ENCODE assay signal across 8 cellular contexts in the genomic region with DNA sequence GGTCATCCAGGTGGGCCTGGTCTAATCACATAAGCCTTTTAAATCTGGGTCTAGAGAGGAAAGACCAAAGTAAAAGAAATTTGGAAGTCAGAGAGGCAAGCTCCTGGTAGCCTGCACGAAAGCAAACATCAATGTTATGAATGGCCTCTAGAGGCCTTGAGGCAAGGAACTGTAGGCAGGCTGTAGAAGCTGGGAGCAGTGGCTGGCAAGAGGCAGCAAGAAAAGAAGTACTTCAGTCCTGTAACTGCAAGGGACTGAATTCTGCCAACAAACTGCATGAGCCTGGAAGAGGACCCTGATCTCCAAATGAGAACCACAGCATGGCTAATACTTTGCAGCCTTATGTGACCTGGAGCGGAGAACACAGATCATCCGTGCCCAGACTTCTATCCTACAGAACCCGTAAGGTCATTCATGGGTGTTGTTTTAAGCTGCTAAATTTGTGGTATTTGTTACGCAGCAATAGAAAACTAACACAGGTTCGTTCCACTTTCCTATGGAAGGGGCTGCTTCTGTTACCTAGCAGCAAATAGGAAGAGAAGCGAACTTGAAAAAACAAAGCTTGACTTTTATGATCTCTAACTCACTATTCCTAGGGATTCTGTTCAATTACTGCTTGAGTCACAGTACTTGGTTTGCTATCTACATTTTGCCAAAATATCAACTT. TPM values are rescaled to one million over a fixed set of nuclear protein-coding genes. Genes with fewer than 3 reads are reported as not detected.
A peak's percentile ranks its signal among the peaks of the same experiment; 100 is the strongest.
DNase-seq lines count a peak whose midpoint lies in the region; ATAC-seq and TF ChIP-seq lines count a peak whose summit lies in the region.

No MANE protein-coding gene starts in this region.

- H3K9me3 Mint-ChIP-seq in stimulated activated naive CD8-positive, alpha-beta T cell treated with anti-CD3 and anti-CD28 coated beads, Interleukin-15, Interleukin-2, amounts not matched to agents 100 ng/mL and 50 ng/mL, for 24 hours: no peaks in the 10 kb centered on the region

- no peak for TF ChIP-seq POLR2A in lower leg skin (IDR thresholded peaks at IDR 0.05)

- peaks cover 65% of the 10 kb centered on the region for H3K4me1 Mint-ChIP-seq in stimulated activated naive CD8-positive, alpha-beta T cell treated with anti-CD3 and anti-CD28 coated beads, Interleukin-15, Interleukin-2, amounts not matched to agents 100 ng/mL and 50 ng/mL, for 24 hours (ENCODE audit: low read depth)

- ATAC-seq in stimulated activated naive CD8-positive, alpha-beta T cell treated with anti-CD3 and anti-CD28 coated beads, Interleukin-15, Interleukin-2, amounts not matched to agents 100 U/mL and 50 U/mL, for 24 hours: no peak
- ATAC-seq in aorta (ENCODE audit: low FRiP score): no peak
- ATAC-seq in HG02973 (IDR thresholded peaks at IDR 0.05; ENCODE audit: unreplicated experiment): no peak

- H3K4me3 ChIP-seq in adipocyte (ENCODE audit: low read length) (peak overlapping the region; percentile 87), lower leg skin (ENCODE audit: low read depth, poor library complexity, severe bottlenecking) (peak overlapping the region; percentile 17), aorta (ENCODE audit: low read length in 2 of 2) (peak overlapping the region; percentile 53 to 68)

- peaks cover 42% of the 10 kb centered on the region for H3K4me1 ChIP-seq in adipocyte (ENCODE audit: control insufficient read depth, insufficient read depth, low read length)
- peaks cover 0 to 3% of the 10 kb centered on the region in 2 donors for H3K4me1 ChIP-seq in aorta (ENCODE audit: control insufficient read depth in 1 of 2, insufficient read depth in 2 of 2, low read length in 2 of 2)

- peak overlapping the region; percentile 97 for H3K27ac Mint-ChIP-seq in stimulated activated naive CD8-positive, alpha-beta T cell treated with anti-CD3 and anti-CD28 coated beads, Interleukin-15, Interleukin-2, amounts not matched to agents 100 ng/mL and 50 ng/mL, for 24 hours

- no peaks in the 10 kb centered on the region for H3K27me3 Mint-ChIP-seq in stimulated activated naive CD8-positive, alpha-beta T cell treated with anti-CD3 and anti-CD28 coated beads, Interleukin-15, Interleukin-2, amounts not matched to agents 100 ng/mL and 50 ng/mL, for 24 hours

- intact Hi-C loops in lower leg skin (cut with DNase I; ENCODE audit: low total_unique reads): no loop called here
- intact Hi-C loops in aorta (cut with DNase I): loop anchor here in 1 of 2 donors (5.0 kb wide), 1 partner anchor 577 kb away; the partner anchor contains the start of gene USP39

- H3K36me3 ChIP-seq in adipocyte (ENCODE audit: control insufficient read depth, insufficient read depth, low read length, severe bottlenecking) (peaks cover 4% of the 10 kb centered on the region), aorta (ENCODE audit: control insufficient read depth in 1 of 2, insufficient read depth in 2 of 2, low read length in 1 of 2) (no peaks in the 10 kb centered on the region)

- no peak for DNase-seq in stimulated activated naive CD8-positive, alpha-beta T cell treated with anti-CD3 and anti-CD28 coated beads, Interleukin-15, Interleukin-2, amounts not matched to agents 100 U/mL and 50 U/mL, for 24 hours
- DNase-seq in adipocyte (ENCODE audit: low read depth): peak; percentile 34
- no peak for DNase-seq in lower leg skin (ENCODE audit: low spot score in 2 of 2)
- DNase-seq in aorta: no peak
- DNase-seq in NCI-H146 (lab: John Stamatoyannopoulos, UW): no peak
- no peak for DNase-seq in LoVo (ENCODE audit: low spot score)

- peaks cover 34% of the 10 kb centered on the region for H3K36me3 Mint-ChIP-seq in stimulated activated naive CD8-positive, alpha-beta T cell treated with anti-CD3 and anti-CD28 coated beads, Interleukin-15, Interleukin-2, amounts not matched to agents 100 ng/mL and 50 ng/mL, for 24 hours (ENCODE audit: low read depth)

- no peak for TF ChIP-seq CTCF in lower leg skin (IDR thresholded peaks at IDR 0.05)

- WGBS in lower leg skin, 2 donors: 65 to 77% methylated on average over 7 of the region's 7 CpGs
- WGBS in aorta, 2 donors: 64 to 69% methylated on average over 7 of the region's 7 CpGs

- peak overlapping the region; percentile 100 for H3K9ac ChIP-seq in adipocyte (ENCODE audit: low read length)

- peak overlapping the region; percentile 99 for H3K4me3 Mint-ChIP-seq in stimulated activated naive CD8-positive, alpha-beta T cell treated with anti-CD3 and anti-CD28 coated beads, Interleukin-15, Interleukin-2, amounts not matched to agents 100 ng/mL and 50 ng/mL, for 24 hours

- peak overlapping the region in 1 of 2 donors; percentile 54 for H3K27ac ChIP-seq in aorta (ENCODE audit: low read depth in 1 of 2, low read length in 2 of 2)

- H3K9me3 ChIP-seq in adipocyte (ENCODE audit: control insufficient read depth, low read length): no peaks in the 10 kb centered on the region
- H3K9me3 ChIP-seq in aorta (ENCODE audit: control insufficient read depth, low read length): no peaks in the 10 kb centered on the region

- H3K27me3 ChIP-seq in adipocyte (replicated peaks; ENCODE audit: control insufficient read depth, insufficient read depth, low read length): no peaks in the 10 kb centered on the region
- no peaks in the 10 kb centered on the region for H3K27me3 ChIP-seq in aorta (ENCODE audit: control insufficient read depth in 1 of 2, insufficient read depth in 2 of 2, low read length in 1 of 2)

RNA-seq across cellular contexts. Expression of gene IMMT, which starts 1.2 kb away (rescaled TPM):
- total RNA-seq in lower leg skin (10 to 100 TPM; 45.8 to 56.4 (median 48.8) TPM), aorta (10 to 100 TPM; 68.4 to 81.2 TPM)
- 10 to 100 TPM; 34.7 to 47.3 TPM for polyA plus RNA-seq in aorta

RNA-seq across cellular contexts. Expression of gene MRPL35, which starts 5.2 kb away (rescaled TPM):
- 10 to 100 TPM in 3 of 4 donors, 1 to 10 TPM in 1; 8.1 to 36.3 (median 23.8) TPM for total RNA-seq in lower leg skin
- total RNA-seq in aorta: 10 to 100 TPM; 21.2 to 22.4 TPM
- polyA plus RNA-seq in aorta: 10 to 100 TPM; 12.6 to 39.2 TPM

Comparison
In these comparisons a context has a peak if more than half of its experiments do, and no peak if none do; other contexts are left out.
1. H3K4me3 ChIP-seq: peak in every context shown above with its lines; median percentile 87 in adipocyte; 60 in aorta; 17 in lower leg skin.